Comparison of ENCODE assay signal across 9 cellular contexts in the genomic region with DNA sequence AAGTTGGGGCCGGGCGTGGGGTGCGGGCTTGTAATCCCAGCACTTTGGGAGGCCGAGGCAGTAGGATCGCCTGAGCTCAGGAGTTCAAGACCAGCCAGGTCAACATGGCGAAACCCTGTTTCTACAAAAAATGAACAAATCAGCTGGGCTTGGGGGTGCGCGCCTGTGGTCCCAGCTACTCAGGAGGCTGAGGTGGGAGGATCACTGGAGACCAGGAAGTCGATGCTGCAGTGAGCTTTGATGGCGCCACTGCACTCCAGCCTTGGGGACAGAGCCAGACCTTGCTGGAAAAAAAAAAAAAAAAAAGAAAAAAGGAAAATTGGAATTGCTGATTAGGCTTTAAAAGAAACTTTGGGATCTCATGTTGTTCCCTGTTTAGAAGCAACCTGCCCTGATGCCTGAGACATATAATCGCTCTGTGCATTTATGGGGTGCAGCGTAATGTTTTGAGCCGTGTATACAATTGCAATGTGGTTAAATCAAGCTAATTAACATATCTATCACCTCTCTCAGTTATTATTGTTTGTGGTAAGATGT. TPM values are rescaled to one million over a fixed set of nuclear protein-coding genes. Genes with fewer than 3 reads are reported as not detected.
A peak's percentile ranks its signal among the peaks of the same experiment; 100 is the strongest.
DNase-seq lines count a peak whose midpoint lies in the region; ATAC-seq, FAIRE-seq and TF ChIP-seq lines count a peak whose summit lies in the region.
"Had no signal": no experiment of that assay in that cellular context is flagged by ENCODE, and none has a peak within 500 bp of the region (broad histone marks: within the 10 kb centered on the region; RNA-seq: fewer than 3 reads in every experiment).

No MANE protein-coding gene starts in this region.

- no peaks in the 10 kb centered on the region for H3K4me1 ChIP-seq in BLaER1
- no peaks in the 10 kb centered on the region for H3K4me1 ChIP-seq in NT2/D1 (ENCODE audit: insufficient read depth, insufficient read length)
- H3K4me1 ChIP-seq in endothelial cell of umbilical vein (ENCODE audit: control insufficient read depth, extremely low read depth, insufficient read depth, low read length), result peaks cover 5% of the 10 kb centered on the region
- H3K4me1 ChIP-seq in neutrophil (ENCODE audit: control insufficient read depth in 1 of 2, insufficient read depth in 1 of 2, low read depth in 1 of 2, low read length in 1 of 2), result peaks cover 0 to 11% of the 10 kb centered on the region in 2 experiments

- peaks cover 17% of the 10 kb centered on the region for H3K9me3 ChIP-seq in BLaER1
- H3K9me3 ChIP-seq in NT2/D1 (ENCODE audit: insufficient read depth, low read length), result peaks cover 11% of the 10 kb centered on the region
- no peaks in the 10 kb centered on the region for H3K9me3 ChIP-seq in endothelial cell of umbilical vein (replicated peaks; ENCODE audit: control insufficient read depth, insufficient read depth, low read length)
- H3K9me3 ChIP-seq in neutrophil, result no peaks in the 10 kb centered on the region

- 0 out of 2 replicates have a peak overlapping the region, but pooled peaks have one; percentile 46 for H3K4me3 ChIP-seq in BLaER1
- peak overlapping the region; percentile 45 for H3K4me3 ChIP-seq in NT2/D1 (ENCODE audit: insufficient read length, low read depth)
- H3K4me3 ChIP-seq in endothelial cell of umbilical vein (replicated peaks in 1 of 3; ENCODE audit: insufficient read depth in 1 of 3, low read depth in 1 of 3, low read length in 3 of 3), result peak overlapping the region; percentile 25 to 50 (median 39)
- H3K4me3 ChIP-seq in neutrophil (ENCODE audit: low read depth in 1 of 2, low read length in 1 of 2), result peak overlapping the region; percentile 29 to 59

- no TSS peak for BruUV-seq in endothelial cell of umbilical vein (replicated peaks; lab: Mats Ljungman, UMichigan)

- H3K9me1 ChIP-seq in endothelial cell of umbilical vein (replicated peaks; ENCODE audit: control insufficient read depth, extremely low read depth, insufficient read depth, low read length), result no peaks in the 10 kb centered on the region

- no peak for FAIRE-seq in endothelial cell of umbilical vein (lab: Jason Lieb, UNC)
- no peak for FAIRE-seq in GM19239 (lab: Jason Lieb, UNC)
- FAIRE-seq: urothelium cell line had no signal

- CTCF ChIA-PET in endothelial cell of umbilical vein (lab: Charles Lee) (interaction anchor here (1.9 to 4.9 kb wide), 3 partner anchors 12 to 607 kb away, joined by 8 to 27 read pairs (median 15); no protein-coding TSS in a partner anchor), HEK293T (lab: Yijun Ruan, JAX) (no interaction called here)

- peak overlapping the region; percentile 51; the same call in 1 of the 2 replicates for H3K4me2 ChIP-seq in BLaER1
- peak overlapping the region; percentile 64 for H3K4me2 ChIP-seq in endothelial cell of umbilical vein (ENCODE audit: insufficient read depth, low read length)

- H4K20me1 ChIP-seq in BLaER1 (no peaks in the 10 kb centered on the region), endothelial cell of umbilical vein (replicated peaks; ENCODE audit: control insufficient read depth, extremely low read depth, insufficient read depth, low read length) (no peaks in the 10 kb centered on the region)

- H3K27ac ChIP-seq in BLaER1, result no peak overlapping the region
- H3K27ac ChIP-seq in endothelial cell of umbilical vein (ENCODE audit: insufficient read depth, low read depth, low read length), result peak overlapping the region; percentile 78
- no peak overlapping the region for H3K27ac ChIP-seq in neutrophil

- H3K9ac ChIP-seq in BLaER1 (no peak overlapping the region), NT2/D1 (ENCODE audit: insufficient read length, low read depth) (peak overlapping the region; percentile 56), endothelial cell of umbilical vein (replicated peaks; ENCODE audit: extremely low read depth, insufficient read depth, low read length) (peak overlapping the region; percentile 87)

- dilution Hi-C loops in endothelial cell of umbilical vein (cut with MboI; ENCODE audit: extremely low pct_ligation_motif_present, low sequenced_read_pairs), result no loop called here

- intact Hi-C loops in endothelial cell of umbilical vein (cut with micrococcal nuclease), result loop anchor here (1.0 kb wide), 1 partner anchor 22 kb away; no protein-coding TSS in a partner anchor

- ATAC-seq in GM18858 (IDR thresholded peaks at IDR 0.05; ENCODE audit: unreplicated experiment), result no peak
- ATAC-seq in HG03342 (IDR thresholded peaks at IDR 0.05; ENCODE audit: unreplicated experiment), result no peak

- POLR2A ChIA-PET in endothelial cell of umbilical vein (lab: Charles Lee), result no interaction called here
- POLR2A ChIA-PET in HEK293T (lab: Yijun Ruan, JAX), result no interaction called here

- TF ChIP-seq POLR2A in endothelial cell of umbilical vein (IDR thresholded peaks at IDR 0.05; ENCODE audit: low read depth, low read length), result no peak

- DNase-seq in NT2/D1 (ENCODE audit: low read depth, low spot score), result no peak
- DNase-seq in endothelial cell of umbilical vein (ENCODE audit: low read depth, low spot score), result no peak
- DNase-seq in HEK293T (ENCODE audit: extremely low spot score), result no peak
- no peak for DNase-seq in GM19239 (ENCODE audit: insufficient read length, low spot score)

- TF ChIP-seq CTCF in endothelial cell of umbilical vein (IDR thresholded peaks at IDR 0.05; ENCODE audit: extremely low read depth in 1 of 2, insufficient read depth in 1 of 2, low read depth in 1 of 2, low read length in 2 of 2) (no peak), neutrophil (IDR thresholded peaks at IDR 0.05) (no peak)

- H2AFZ ChIP-seq in endothelial cell of umbilical vein (ENCODE audit: low read depth, low read length), result peak overlapping the region; percentile 13

- H3K27me3 ChIP-seq in BLaER1 (peaks cover 39% of the 10 kb centered on the region), NT2/D1 (ENCODE audit: insufficient read depth, insufficient read length) (no peaks in the 10 kb centered on the region), endothelial cell of umbilical vein (ENCODE audit: control insufficient read depth in 2 of 2, insufficient read depth in 2 of 2, low read length in 2 of 2) (no peaks in the 10 kb centered on the region), neutrophil (peaks cover 40% of the 10 kb centered on the region)

- no peaks in the 10 kb centered on the region for H3K79me2 ChIP-seq in endothelial cell of umbilical vein (ENCODE audit: control insufficient read depth, insufficient read depth, low read length)

- H3K36me3 ChIP-seq in BLaER1 (no peaks in the 10 kb centered on the region), NT2/D1 (ENCODE audit: insufficient read depth, insufficient read length, low read length) (peaks cover 18% of the 10 kb centered on the region), endothelial cell of umbilical vein (ENCODE audit: control insufficient read depth in 2 of 2, extremely low read depth in 1 of 2, insufficient read depth in 2 of 2, low read length in 2 of 2) (no peaks in the 10 kb centered on the region), neutrophil (no peaks in the 10 kb centered on the region)

TF ChIP-seq in endothelial cell of umbilical vein, 7 proteins besides CTCF, POLR2A, EP300 and RAD21:
- TF ChIP-seq, protein P1, sequence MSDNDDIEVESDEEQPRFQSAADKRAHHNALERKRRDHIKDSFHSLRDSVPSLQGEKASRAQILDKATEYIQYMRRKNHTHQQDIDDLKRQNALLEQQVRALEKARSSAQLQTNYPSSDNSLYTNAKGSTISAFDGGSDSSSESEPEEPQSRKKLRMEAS (IDR thresholded peaks at IDR 0.05; ENCODE audit: insufficient read depth, insufficient read length), result no peak
- TF ChIP-seq GATA2 (IDR thresholded peaks at IDR 0.05; ENCODE audit: insufficient read depth, insufficient read length, low read depth, low read length), result no peak
- TF ChIP-seq MYC (IDR thresholded peaks at IDR 0.05; ENCODE audit: low read depth, low read length), result no peak
- no peak for TF ChIP-seq EZH2 (IDR thresholded peaks at IDR 0.05; ENCODE audit: borderline replicate concordance, low read depth, low read length, severe bottlenecking)
- no peak for TF ChIP-seq FOS (IDR thresholded peaks at IDR 0.05; ENCODE audit: borderline replicate concordance, insufficient read depth, low read length)
- TF ChIP-seq POLR2AphosphoS5 (IDR thresholded peaks at IDR 0.05; ENCODE audit: insufficient read depth, low read depth, low read length), result no peak
- TF ChIP-seq JUN (IDR thresholded peaks at IDR 0.05; ENCODE audit: borderline replicate concordance, insufficient read depth, insufficient read length, low read depth), result no peak
TF ChIP-seq in endothelial cell of umbilical vein: peak in this region for 0.

TF ChIP-seq in HEK293T, 16 proteins besides CTCF, POLR2A, EP300 and RAD21:
- TF ChIP-seq SP1 (IDR thresholded peaks at IDR 0.05), result no peak
- no peak for TF ChIP-seq ARNT (IDR thresholded peaks at IDR 0.05)
- no peak for TF ChIP-seq FOXA1 (IDR thresholded peaks at IDR 0.05)
- no peak for TF ChIP-seq BHLHE40 (IDR thresholded peaks at IDR 0.05; ENCODE audit: borderline replicate concordance)
- TF ChIP-seq FOXK2 (IDR thresholded peaks at IDR 0.05), result no peak
- TF ChIP-seq SUZ12 (IDR thresholded peaks at IDR 0.05), result no peak
- TF ChIP-seq LEF1 (IDR thresholded peaks at IDR 0.05; ENCODE audit: borderline replicate concordance), result no peak
- TF ChIP-seq CTBP1 (IDR thresholded peaks at IDR 0.05; ENCODE audit: borderline replicate concordance), result no peak
- TF ChIP-seq HDGF (IDR thresholded peaks at IDR 0.05; ENCODE audit: borderline replicate concordance), result no peak

RNA-seq across cellular contexts. Expression of a gene that starts 0.8 kb away (rescaled TPM):
- 5.8 and 8.2 TPM in 2 replicates for total RNA-seq in endothelial cell of umbilical vein
- polyA plus RNA-seq in endothelial cell of umbilical vein, result 4.0 and 4.9 TPM in 2 replicates
- 4.1 and 6.8 TPM in 2 replicates for polyA plus RNA-seq in endothelial cell of umbilical vein (2011; cell fraction: cytosol; rRNA removed)
- polyA plus RNA-seq in endothelial cell of umbilical vein (2011; cell fraction: nucleus; rRNA removed), result 11.0 and 15.6 TPM in 2 replicates
- polyA plus RNA-seq in endothelial cell of umbilical vein (2012), result 5.0 and 7.2 TPM in 2 replicates
- 17.1 and 21.8 TPM in 2 replicates for polyA minus RNA-seq in endothelial cell of umbilical vein
- not detected for polyA minus RNA-seq in endothelial cell of umbilical vein (2011; cell fraction: cytosol; rRNA and poly(A)+ RNA removed)
- polyA minus RNA-seq in endothelial cell of umbilical vein (2011; cell fraction: nucleus; rRNA and poly(A)+ RNA removed), result 12.1 and 14.2 TPM in 2 replicates
